Comparison of ENCODE assay signal across 18 cellular contexts in genomic region chr9:32796015-32796414, GRCh38. TPM values are rescaled to one million over a fixed set of nuclear protein-coding genes. Genes with fewer than 3 reads are reported as not detected.
"Had no signal": no experiment of that assay in that cellular context is flagged by ENCODE, and none has a peak within 500 bp of the region (broad histone marks: within the 10 kb centered on the region; RNA-seq: fewer than 3 reads in every experiment).

No MANE protein-coding gene starts in this region.

RNA-seq across cellular contexts. Expression of gene TMEM215, which starts 12.7 kb away (rescaled TPM):
- total RNA-seq: activated naive CD4-positive, alpha-beta T cell treated with anti-CD3 and anti-CD28 coated beads for 36 hours; activated naive CD4-positive, alpha-beta T cell treated with anti-CD3 and anti-CD28 coated beads, Interleukin-2, amount 50 U/mL, for 72 hours; activated naive CD8-positive, alpha-beta T cell treated with anti-CD3 and anti-CD28 coated beads for 36 hours; activated naive CD8-positive, alpha-beta T cell treated with anti-CD3 and anti-CD28 coated beads, Interleukin-2, amount 10 ng/mL, durations not matched to agents 7 days and 5 days; activated T-cell treated with anti-CD3 and anti-CD28 coated beads, Interleukin-2, amount 50 U/mL, for 4 hours; activated T-cell treated with anti-CD3 and anti-CD28 coated beads, Interleukin-2, amount 50 U/mL, for 72 hours; activated T-helper 1 cell treated with anti-CD3 and anti-CD28 coated beads, Interleukin-12 subunit alpha, Interleukin-12 subunit beta, Interleukin-2, Interleukin-4 antibody, amounts not matched to agents 30 ng/mL and 10 ng/mL and 1 ng/mL, durations not matched to agents 14 hours and 24 hours and 36 hours; activated T-helper 17 cell treated with anti-CD3 and anti-CD28 coated beads, Interleukin-2, amount 50 U/mL, for 72 hours; activated T-helper 2 cell treated with anti-CD3 and anti-CD28 coated beads, Interferon-gamma antibody, Interleukin-2, Interleukin-4, amounts not matched to agents 10 μg/mL and 5 μg/mL and 100 μg/mL, durations not matched to agents 14 hours and 24 hours and 36 hours; adrenal gland; aorta; body of pancreas; breast epithelium; bronchial epithelial cell; cardiac muscle cell; cardiac septum; chondrocyte had no signal
- polyA plus RNA-seq: adipose tissue, aorta, cardiac muscle cell had no signal
